Comparison of ENCODE assay signal across 1 cellular context in genomic region chr2:25362564-25363145, GRCh38.
TF ChIP-seq lines count a peak whose summit lies in the region.

No MANE protein-coding gene starts in this region.

TF ChIP-seq in GM12878, 131 proteins besides CTCF, POLR2A, EP300 and RAD21 (continued from another document and continues in another):
- TF ChIP-seq ATF3 (IDR thresholded peaks at IDR 0.05; ENCODE audit: borderline replicate concordance, extremely low read depth, low read depth, low read length) (no peak), MXI1 (IDR thresholded peaks at IDR 0.05; ENCODE audit: low read depth, low read length) (peak; percentile 76; the same call in 1 of the 2 replicates), BHLHE40 (IDR thresholded peaks at IDR 0.05; ENCODE audit: borderline replicate concordance in 1 of 2, low read depth in 2 of 2, low read length in 1 of 2) (peak; percentile 63 to 75; a peak in 3 of 4 replicates), SMARCA5 (IDR thresholded peaks at IDR 0.05) (no peak; the same call in 1 of the 2 replicates), MYB (IDR thresholded peaks at IDR 0.05; ENCODE audit: borderline replicate concordance, low read depth, low read length) (no peak; the same call in 1 of the 2 replicates), KLF5 (IDR thresholded peaks at IDR 0.05; ENCODE audit: partially characterized antibody) (peak; percentile 73), ZBTB11 (CRISPR knock-in tag; IDR thresholded peaks at IDR 0.05) (no peak), ZBED1 (IDR thresholded peaks at IDR 0.05; ENCODE audit: borderline replicate concordance) (0 out of 2 replicates have a peak, but pooled peaks have one; percentile 53), BMI1 (IDR thresholded peaks at IDR 0.05; ENCODE audit: borderline replicate concordance) (peak; percentile 70; the same call in 1 of the 2 replicates), REST (IDR thresholded peaks at IDR 0.05; ENCODE audit: low read depth, low read length) (0 out of 2 replicates have a peak, but pooled peaks have one; percentile 37), SUZ12 (IDR thresholded peaks at IDR 0.05; ENCODE audit: unreplicated experiment) (no peak), RELA (IDR thresholded peaks at IDR 0.05; ENCODE audit: borderline replicate concordance, partially characterized antibody) (peak; percentile 97), PAX5 (IDR thresholded peaks at IDR 0.05; ENCODE audit: borderline replicate concordance, low read depth, low read length) (peak; percentile 100), SPI1 (IDR thresholded peaks at IDR 0.05; ENCODE audit: borderline replicate concordance, insufficient read depth, low read depth, low read length) (peak; percentile 98), RELB (IDR thresholded peaks at IDR 0.05; ENCODE audit: low read depth) (peak; percentile 97), MTA2 (IDR thresholded peaks at IDR 0.05; ENCODE audit: low read depth) (peak; percentile 90), HDAC2 (IDR thresholded peaks at IDR 0.05) (no peak), NFXL1 (IDR thresholded peaks at IDR 0.05; ENCODE audit: borderline replicate concordance) (no peak), KAT2A (conservative IDR thresholded peaks at IDR 0.05; ENCODE audit: control insufficient read depth, low read depth, low read length) (no peak), HCFC1 (IDR thresholded peaks at IDR 0.05; ENCODE audit: low read length) (peak; percentile 35; the same call in 1 of the 2 replicates), EGR1 (IDR thresholded peaks at IDR 0.05; ENCODE audit: borderline replicate concordance in 1 of 2, low read depth in 2 of 2, low read length in 2 of 2) (peak in 1 of 2 experiments; percentile 32; a peak in 1 of 3 replicates), RUNX3 (IDR thresholded peaks at IDR 0.05; ENCODE audit: low read length) (peak; percentile 57), SMAD1 (IDR thresholded peaks at IDR 0.05; ENCODE audit: low read depth, partially characterized antibody) (peak; percentile 11), RAD51 (IDR thresholded peaks at IDR 0.05) (no peak), RCOR1 (conservative IDR thresholded peaks at IDR 0.05; ENCODE audit: low read depth, low read length) (peak; percentile 81; the same call in 1 of the 2 replicates), NR2C1 (IDR thresholded peaks at IDR 0.05) (no peak), SIN3A (IDR thresholded peaks at IDR 0.05; ENCODE audit: low read depth, low read length) (no peak), FOXK2 (IDR thresholded peaks at IDR 0.05) (no peak), DPF2 (IDR thresholded peaks at IDR 0.05) (peak; percentile 97), POU2F2 (IDR thresholded peaks at IDR 0.05; ENCODE audit: borderline replicate concordance, low read depth, low read length) (peak; percentile 85), PRDM15 (CRISPR knock-in tag; IDR thresholded peaks at IDR 0.05) (no peak), E4F1 (IDR thresholded peaks at IDR 0.05; ENCODE audit: borderline replicate concordance, partially characterized antibody) (no peak), ZNF687 (IDR thresholded peaks at IDR 0.05) (no peak; the same call in 1 of the 2 replicates), ETV6 (conservative IDR thresholded peaks at IDR 0.05 in 1 of 2, IDR thresholded peaks at IDR 0.05 in 1 of 2; ENCODE audit: borderline replicate concordance in 1 of 2, low read depth in 1 of 2) (peak in 1 of 2 experiments; percentile 58; a peak in 2 of 4 replicates), JUNB (IDR thresholded peaks at IDR 0.05) (peak; percentile 69), MTA3 (IDR thresholded peaks at IDR 0.05; ENCODE audit: borderline replicate concordance, low read length) (peak; percentile 87), CREM (IDR thresholded peaks at IDR 0.05; ENCODE audit: low read depth) (peak; percentile 96), HDGF (IDR thresholded peaks at IDR 0.05) (peak; percentile 71; the same call in 1 of the 2 replicates), CBX3 (IDR thresholded peaks at IDR 0.05; ENCODE audit: borderline replicate concordance, low read depth) (no peak), SMC3 (IDR thresholded peaks at IDR 0.05; ENCODE audit: borderline replicate concordance, low read length) (no peak), IKZF1 (conservative IDR thresholded peaks at IDR 0.05) (peak; percentile 99), BCL11A (IDR thresholded peaks at IDR 0.05; ENCODE audit: low read depth, low read length) (peak; percentile 66; the same call in 1 of the 2 replicates), IKZF2 (IDR thresholded peaks at IDR 0.05) (peak; percentile 98)
